34 cellular contexts compared by ENCODE assay signal in the genomic region with DNA sequence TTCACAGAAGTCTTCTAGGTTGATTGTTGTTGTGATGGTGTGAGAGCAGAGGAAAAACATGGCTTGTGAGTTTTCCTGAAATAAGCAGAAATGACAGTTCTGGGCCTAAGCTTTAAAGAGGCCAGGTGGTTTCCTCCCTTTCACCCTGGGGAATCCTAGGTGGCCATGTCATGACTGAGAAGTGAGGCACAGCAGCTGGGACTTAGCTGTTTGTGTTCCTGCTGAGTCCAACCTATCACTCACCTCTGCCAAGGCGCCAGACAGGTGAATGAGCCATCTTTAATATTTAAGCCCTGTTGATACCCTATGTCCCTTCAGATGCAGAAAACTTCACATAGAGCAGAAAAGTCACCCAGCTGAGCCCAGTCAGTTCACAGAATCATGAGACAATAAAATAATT.
"Had no signal": no experiment of that assay in that cellular context is flagged by ENCODE, and none has a peak within 500 bp of the region (broad histone marks: within the 10 kb centered on the region; RNA-seq: fewer than 3 reads in every experiment).

No MANE protein-coding gene starts in this region.

- H3K9me3 ChIP-seq: adrenal gland, body of pancreas, breast epithelium had no signal

- H3K36me3 ChIP-seq: adrenal gland, brain microvascular endothelial cell, breast epithelium had no signal

- H3K36me3 Mint-ChIP-seq: activated CD4-positive, alpha-beta memory T cell treated with anti-CD3 and anti-CD28 coated beads for 36 hours; activated naive CD4-positive, alpha-beta T cell treated with anti-CD3 and anti-CD28 coated beads, Interleukin-2, amount 50 U/mL, for 72 hours; activated naive CD8-positive, alpha-beta T cell treated with anti-CD3 and anti-CD28 coated beads for 36 hours had no signal

- ATAC-seq: activated CD8-positive, alpha-beta T cell treated with anti-CD3 and anti-CD28 coated beads for 36 hours; activated naive CD4-positive, alpha-beta T cell treated with anti-CD3 and anti-CD28 coated beads, Interleukin-2, amount 50 U/mL, for 72 hours; activated T-cell treated with anti-CD3 and anti-CD28 coated beads, Interleukin-2, amount 50 U/mL, for 4 hours; activated T-cell treated with anti-CD3 and anti-CD28 coated beads, Interleukin-2, amount 50 U/mL, for 72 hours; activated T-helper 17 cell treated with anti-CD3 and anti-CD28 coated beads, Interleukin-2, amount 50 U/mL, for 72 hours; body of pancreas had no signal

- H3K4me1 ChIP-seq: breast epithelium had no signal

- H3K27me3 Mint-ChIP-seq: activated B cell treated with CpG ODN at 0.5 μM for 24 hours; activated CD4-positive, alpha-beta memory T cell treated with anti-CD3 and anti-CD28 coated beads for 36 hours; activated CD4-positive, alpha-beta T cell treated with anti-CD3 and anti-CD28 coated beads, Interleukin-2, amount 10 ng/mL, durations not matched to agents 24 days and 14 days; activated CD8-positive, alpha-beta T cell treated with anti-CD3 and anti-CD28 coated beads for 36 hours had no signal

- H3K27ac ChIP-seq: adrenal gland, body of pancreas, brain microvascular endothelial cell, breast epithelium, VCaP had no signal

- H3K9me3 Mint-ChIP-seq: activated CD4-positive, alpha-beta memory T cell treated with anti-CD3 and anti-CD28 coated beads for 36 hours; activated CD4-positive, alpha-beta T cell treated with anti-CD3 and anti-CD28 coated beads, Interleukin-2, amount 10 ng/mL, durations not matched to agents 24 days and 14 days; activated CD8-positive, alpha-beta T cell treated with anti-CD3 and anti-CD28 coated beads for 36 hours; activated T-helper 1 cell treated with anti-CD3 and anti-CD28 coated beads, Interleukin-12 subunit alpha, Interleukin-12 subunit beta, Interleukin-2, Interleukin-4 antibody, amounts not matched to agents 30 ng/mL and 10 ng/mL and 1 ng/mL, durations not matched to agents 14 hours and 24 hours and 36 hours; T-helper 1 cell treated with Interleukin-12 subunit alpha and Interleukin-12 subunit beta and Interleukin-4 antibody, amounts not matched to agents 30 μg/mL and 1 μg/mL, for 36 hours; T-helper 2 cell treated with Interferon-gamma antibody and Interleukin-4, amounts not matched to agents 5 μg/mL and 100 μg/mL, for 36 hours had no signal

- DNase-seq: activated B cell treated with CpG ODN at 0.5 μM for 24 hours; activated CD4-positive, alpha-beta memory T cell treated with anti-CD3 and anti-CD28 coated beads for 36 hours; activated CD4-positive, alpha-beta T cell treated with anti-CD3 and anti-CD28 coated beads for 4 hours; activated CD4-positive, alpha-beta T cell treated with anti-CD3 and anti-CD28 coated beads, Interleukin-2, amount 10 ng/mL, durations not matched to agents 24 days and 14 days; activated CD4-positive, alpha-beta T cell treated with anti-CD3 and anti-CD28 coated beads, Interleukin-2, amount 50 U/mL, for 1 hour; activated CD4-positive, alpha-beta T cell treated with anti-CD3 and anti-CD28 coated beads, Interleukin-2, amount 50 U/mL, for 4 hours; activated CD4-positive, CD25-positive, alpha-beta regulatory T cell treated with anti-CD3 and anti-CD28 coated beads, Interleukin-2, amount 50 U/mL, for 72 hours; activated CD8-positive, alpha-beta memory T cell treated with anti-CD3 and anti-CD28 coated beads, Interleukin-2, amount 50 U/mL, for 4 hours; activated CD8-positive, alpha-beta T cell treated with anti-CD3 and anti-CD28 coated beads for 36 hours; activated effector memory CD4-positive, alpha-beta T cell treated with anti-CD3 and anti-CD28 coated beads, Interleukin-2, amount 50 U/mL, for 16 hours; activated gamma-delta T cell treated with Interleukin-2 at 50 U/mL for 16 hours; activated naive CD4-positive, alpha-beta T cell; activated naive CD4-positive, alpha-beta T cell treated with anti-CD3 and anti-CD28 coated beads for 36 hours; activated naive CD4-positive, alpha-beta T cell treated with anti-CD3 and anti-CD28 coated beads, Interleukin-2, amount 50 U/mL, for 16 hours; activated naive CD8-positive, alpha-beta T cell treated with anti-CD3 and anti-CD28 coated beads for 36 hours; activated T-cell treated with anti-CD3 and anti-CD28 coated beads for 4 hours; activated T-cell treated with anti-CD3 and anti-CD28 coated beads, Interleukin-2, amount 50 U/mL, for 1 hour; activated T-cell treated with anti-CD3 and anti-CD28 coated beads, Interleukin-2, amount 50 U/mL, for 4 hours; activated T-cell treated with anti-CD3 and anti-CD28 coated beads, Interleukin-2, amount 50 U/mL, for 72 hours; adrenal gland; amniotic stem cell; aorta; body of pancreas; brain microvascular endothelial cell; central memory CD4-positive, alpha-beta T cell; T-helper 2 cell; T-helper 9 cell had no signal

- H3K27ac Mint-ChIP-seq: activated B cell treated with CpG ODN at 0.5 μM for 24 hours; activated CD4-positive, alpha-beta memory T cell treated with anti-CD3 and anti-CD28 coated beads for 36 hours; activated CD4-positive, alpha-beta T cell treated with anti-CD3 and anti-CD28 coated beads, Interleukin-2, amount 10 ng/mL, durations not matched to agents 24 days and 14 days; activated CD8-positive, alpha-beta T cell treated with anti-CD3 and anti-CD28 coated beads for 36 hours; activated naive CD4-positive, alpha-beta T cell treated with anti-CD3 and anti-CD28 coated beads for 36 hours; activated naive CD4-positive, alpha-beta T cell treated with anti-CD3 and anti-CD28 coated beads, Interleukin-2, amount 50 U/mL, for 72 hours; activated naive CD8-positive, alpha-beta T cell treated with anti-CD3 and anti-CD28 coated beads for 36 hours; activated T-cell treated with anti-CD3 and anti-CD28 coated beads, Interleukin-2, amount 50 U/mL, for 72 hours; activated T-helper 1 cell treated with anti-CD3 and anti-CD28 coated beads, Interleukin-12 subunit alpha, Interleukin-12 subunit beta, Interleukin-2, Interleukin-4 antibody, amounts not matched to agents 30 ng/mL and 10 ng/mL and 1 ng/mL, durations not matched to agents 14 hours and 24 hours and 36 hours; activated T-helper 17 cell treated with anti-CD3 and anti-CD28 coated beads, Interleukin-2, amount 50 U/mL, for 72 hours; T-helper 1 cell treated with Interleukin-12 subunit alpha and Interleukin-12 subunit beta and Interleukin-4 antibody, amounts not matched to agents 30 μg/mL and 1 μg/mL, for 36 hours; T-helper 2 cell treated with Interferon-gamma antibody and Interleukin-4, amounts not matched to agents 5 μg/mL and 100 μg/mL, for 36 hours had no signal

- H3K4me1 Mint-ChIP-seq: activated B cell treated with CpG ODN at 0.5 μM for 24 hours; activated CD4-positive, alpha-beta T cell treated with anti-CD3 and anti-CD28 coated beads, Interleukin-2, amount 10 ng/mL, durations not matched to agents 24 days and 14 days; activated naive CD8-positive, alpha-beta T cell treated with anti-CD3 and anti-CD28 coated beads for 36 hours; activated T-helper 17 cell treated with anti-CD3 and anti-CD28 coated beads, Interleukin-2, amount 50 U/mL, for 72 hours had no signal

- H3K4me3 ChIP-seq: adrenal gland, body of pancreas, breast epithelium had no signal

- H3K4me3 Mint-ChIP-seq: activated B cell treated with CpG ODN at 0.5 μM for 24 hours; activated CD4-positive, alpha-beta memory T cell treated with anti-CD3 and anti-CD28 coated beads for 36 hours; activated CD4-positive, alpha-beta T cell treated with anti-CD3 and anti-CD28 coated beads, Interleukin-2, amount 10 ng/mL, durations not matched to agents 24 days and 14 days; activated CD8-positive, alpha-beta T cell treated with anti-CD3 and anti-CD28 coated beads for 36 hours; activated naive CD4-positive, alpha-beta T cell treated with anti-CD3 and anti-CD28 coated beads for 36 hours; activated naive CD8-positive, alpha-beta T cell treated with anti-CD3 and anti-CD28 coated beads for 36 hours; activated T-cell treated with anti-CD3 and anti-CD28 coated beads, Interleukin-2, amount 50 U/mL, for 4 hours; activated T-cell treated with anti-CD3 and anti-CD28 coated beads, Interleukin-2, amount 50 U/mL, for 72 hours; activated T-helper 1 cell treated with anti-CD3 and anti-CD28 coated beads, Interleukin-12 subunit alpha, Interleukin-12 subunit beta, Interleukin-2, Interleukin-4 antibody, amounts not matched to agents 30 ng/mL and 10 ng/mL and 1 ng/mL, durations not matched to agents 14 hours and 24 hours and 36 hours; activated T-helper 17 cell treated with anti-CD3 and anti-CD28 coated beads, Interleukin-2, amount 50 U/mL, for 72 hours; T-helper 1 cell treated with Interleukin-12 subunit alpha and Interleukin-12 subunit beta and Interleukin-4 antibody, amounts not matched to agents 30 μg/mL and 1 μg/mL, for 36 hours; T-helper 2 cell treated with Interferon-gamma antibody and Interleukin-4, amounts not matched to agents 5 μg/mL and 100 μg/mL, for 36 hours had no signal

- H3K27me3 ChIP-seq: adrenal gland, body of pancreas, brain microvascular endothelial cell, breast epithelium had no signal
